ENCODE assay signal across 19 cellular contexts in the genomic region with DNA sequence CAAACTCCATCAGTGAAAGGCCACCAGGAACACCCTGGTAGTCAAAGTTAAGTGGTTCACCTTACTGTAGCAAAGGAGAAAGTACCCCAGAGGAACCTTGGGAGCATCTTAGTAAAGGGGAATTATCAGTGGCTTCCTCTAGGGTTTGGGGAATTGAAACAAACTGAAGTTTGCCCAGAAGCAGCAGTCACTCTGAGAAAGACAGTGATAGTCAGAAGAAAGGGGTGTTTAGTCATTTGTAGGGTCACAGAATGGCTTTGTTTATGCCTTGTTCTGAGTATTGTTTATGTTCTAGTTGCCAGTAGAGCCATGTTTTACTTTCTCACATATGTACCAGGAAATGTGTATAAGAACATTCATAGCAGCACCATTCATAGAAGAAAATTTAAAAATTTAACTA.
A peak's percentile ranks its signal among the peaks of the same experiment; 100 is the strongest.
DNase-seq lines count a peak whose midpoint lies in the region; ATAC-seq and TF ChIP-seq lines count a peak whose summit lies in the region.
"Had no signal": no experiment of that assay in that cellular context is flagged by ENCODE, and none has a peak within 500 bp of the region (broad histone marks: within the 10 kb centered on the region; RNA-seq: fewer than 3 reads in every experiment).

No MANE protein-coding gene starts in this region.

- intact Hi-C loops in left colon (cut with DNase I, micrococcal nuclease), result no loop called here

- H3K4me3 Mint-ChIP-seq in type B pancreatic cell, result no peak overlapping the region
- H3K4me3 Mint-ChIP-seq: activated naive CD8-positive, alpha-beta T cell treated with anti-CD3 and anti-CD28 coated beads, Interleukin-2, amount 50 U/mL, for 24 hours; central memory CD8-positive, alpha-beta T cell; IgD-negative memory B cell had no signal

- peaks cover 14% of the 10 kb centered on the region for H3K4me1 Mint-ChIP-seq in type B pancreatic cell (ENCODE audit: unreplicated experiment)
- H3K4me1 Mint-ChIP-seq: central memory CD8-positive, alpha-beta T cell; IgD-negative memory B cell had no signal

- H3K27ac Mint-ChIP-seq in type B pancreatic cell, result no peak overlapping the region
- H3K27ac Mint-ChIP-seq: activated naive CD8-positive, alpha-beta T cell treated with anti-CD3 and anti-CD28 coated beads, Interleukin-2, amount 50 U/mL, for 24 hours; IgD-negative memory B cell had no signal

- no peak overlapping the region for H3K4me3 ChIP-seq in GM06990 (replicated peaks; ENCODE audit: low read depth, low read length)
- H3K4me3 ChIP-seq: A549, pancreas had no signal

- H3K27me3 Mint-ChIP-seq in type B pancreatic cell, result no peaks in the 10 kb centered on the region
- H3K27me3 Mint-ChIP-seq: activated naive CD8-positive, alpha-beta T cell treated with anti-CD3 and anti-CD28 coated beads, Interleukin-2, amount 50 U/mL, for 24 hours; central memory CD8-positive, alpha-beta T cell; IgD-negative memory B cell had no signal

- TF ChIP-seq CTCF in GM06990 (IDR thresholded peaks at IDR 0.05; ENCODE audit: insufficient read depth, low read length, poor library complexity, severe bottlenecking) (no peak), type B pancreatic cell (conservative IDR thresholded peaks at IDR 0.05) (no peak)

- ATAC-seq in GM19023 (IDR thresholded peaks at IDR 0.05; ENCODE audit: unreplicated experiment) (peak; percentile 77), GM21825 (IDR thresholded peaks at IDR 0.05; ENCODE audit: unreplicated experiment) (peak; percentile 87), HG03139 (IDR thresholded peaks at IDR 0.05; ENCODE audit: unreplicated experiment) (peak; percentile 58), left colon (no peak)
- ATAC-seq: A549; activated naive CD8-positive, alpha-beta T cell treated with anti-CD3 and anti-CD28 coated beads, Interleukin-2, amount 50 U/mL, for 24 hours; Panc1; pancreas had no signal

- H3K27me3 ChIP-seq in GM06990 (replicated peaks; ENCODE audit: control insufficient read depth, insufficient read depth, low read length), result no peaks in the 10 kb centered on the region
- H3K27me3 ChIP-seq: pancreas had no signal

- peak; percentile 11 for DNase-seq in GM06990 (ENCODE audit: extremely low read depth, insufficient read length)
- no peak for DNase-seq in midbrain (lab: John Stamatoyannopoulos, UW)
- DNase-seq in type B pancreatic cell (ENCODE audit: extremely low spot score, unreplicated experiment), result no peak
- DNase-seq in activated effector memory CD4-positive, alpha-beta T cell treated with anti-CD3 and anti-CD28 coated beads, Interleukin-2, amount 50 U/mL, for 16 hours, result no peak
- DNase-seq in left colon, result no peak
- DNase-seq: activated naive CD8-positive, alpha-beta T cell treated with anti-CD3 and anti-CD28 coated beads, Interleukin-2, amount 50 U/mL, for 24 hours; NCI-H1105; NCI-H446; pancreas; stimulated activated CD8-positive, alpha-beta memory T cell treated with anti-CD3 and anti-CD28 coated beads, Interleukin-4, amount 100 ng/mL, for 48 hours; T-helper 1 cell; trophoblast cell had no signal

- H3K36me3 ChIP-seq in GM06990 (ENCODE audit: control insufficient read depth, insufficient read depth, low read length), result no peaks in the 10 kb centered on the region
- H3K36me3 ChIP-seq: pancreas had no signal

- no peaks in the 10 kb centered on the region for H3K9me3 Mint-ChIP-seq in type B pancreatic cell
- H3K9me3 Mint-ChIP-seq: IgD-negative memory B cell had no signal

- no peaks in the 10 kb centered on the region for H3K36me3 Mint-ChIP-seq in type B pancreatic cell
